7 cellular contexts compared by ENCODE assay signal in the genomic region with DNA sequence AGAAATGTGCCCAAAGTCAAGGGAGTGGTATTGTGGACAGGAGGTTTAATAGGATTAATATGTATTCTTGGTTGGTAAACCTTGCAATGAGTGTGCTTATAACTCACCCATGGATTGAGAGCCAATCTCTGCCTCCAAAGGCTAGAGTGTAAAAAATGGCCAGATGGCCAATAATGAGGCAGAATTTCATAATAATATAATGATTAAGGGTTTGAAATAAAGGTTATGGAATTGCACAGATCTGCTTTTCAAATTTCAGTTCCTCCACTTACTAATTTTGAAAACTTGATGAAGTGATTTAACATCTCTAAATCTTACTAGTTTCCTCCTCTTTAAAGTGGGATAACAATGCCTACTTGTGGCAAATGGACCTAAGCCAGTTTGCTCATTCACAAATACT.
"Had no signal": no experiment of that assay in that cellular context is flagged by ENCODE, and none has a peak within 500 bp of the region (broad histone marks: within the 10 kb centered on the region; RNA-seq: fewer than 3 reads in every experiment).

No MANE protein-coding gene starts in this region.

- H3K4me2 ChIP-seq: GM23338 had no signal

- H3K36me3 Mint-ChIP-seq: IgD-negative memory B cell had no signal

- H3K27me3 Mint-ChIP-seq: IgD-negative memory B cell had no signal

- H3K4me3 ChIP-seq: GM23338 had no signal

- H3K9me3 Mint-ChIP-seq: GM23338, H9, IgD-negative memory B cell had no signal

- H3K27ac Mint-ChIP-seq: GM23338, H9 had no signal

- H3K27ac ChIP-seq: HL-60 had no signal

- H3K4me1 Mint-ChIP-seq: IgD-negative memory B cell had no signal

- ATAC-seq: GM23338, HepG2 had no signal

- H2AFZ ChIP-seq: GM23338 had no signal

- DNase-seq: H9, HCEC 1CT, KBM-7 had no signal

- H3K4me3 Mint-ChIP-seq: GM23338, H9, IgD-negative memory B cell had no signal
